21 cellular contexts compared by ENCODE assay signal in genomic region chr7:79615466-79615865, GRCh38.
"Had no signal": no experiment of that assay in that cellular context is flagged by ENCODE, and none has a peak within 500 bp of the region (broad histone marks: within the 10 kb centered on the region; RNA-seq: fewer than 3 reads in every experiment).

No MANE protein-coding gene starts in this region.

- H3K9ac ChIP-seq: neural progenitor cell had no signal

- H3K9me3 ChIP-seq: lower lobe of right lung, sigmoid colon, testis had no signal

- H3K4me3 ChIP-seq: cardiac muscle cell, heart left ventricle, lower lobe of right lung, neural progenitor cell, sigmoid colon, testis had no signal

- H3K27ac ChIP-seq: cardiac muscle cell, heart left ventricle, lower lobe of right lung, neural progenitor cell, sigmoid colon, testis, WERI-Rb-1 had no signal

- H3K27me3 ChIP-seq: cardiac muscle cell, heart left ventricle, neural progenitor cell, sigmoid colon, testis had no signal

- H3K36me3 ChIP-seq: cardiac muscle cell, heart left ventricle, lower lobe of right lung, neural progenitor cell, sigmoid colon, WERI-Rb-1 had no signal

- FAIRE-seq: kidney, TTC549 had no signal

- ATAC-seq: activated T-helper 17 cell treated with anti-CD3 and anti-CD28 coated beads, Interleukin-2, amount 50 U/mL, for 72 hours; heart left ventricle; lower lobe of right lung; naive thymus-derived CD8-positive, alpha-beta T cell had no signal

- H3K4me1 ChIP-seq: lower lobe of right lung, neural progenitor cell, sigmoid colon had no signal

- H2AFZ ChIP-seq: neural progenitor cell had no signal

- DNase-seq: activated CD4-positive, alpha-beta T cell treated with anti-CD3 and anti-CD28 coated beads for 1 hour; activated naive CD4-positive, alpha-beta T cell; activated naive CD8-positive, alpha-beta T cell treated with anti-CD3 and anti-CD28 coated beads for 36 hours; activated T-cell treated with anti-CD3 and anti-CD28 coated beads, Interleukin-2, amount 50 U/mL, for 24 hours; cortex of kidney; erythroblast; heart left ventricle; kidney; lower lobe of right lung; naive thymus-derived CD8-positive, alpha-beta T cell; retina; sigmoid colon; stimulated activated CD4-positive, alpha-beta T cell treated with anti-CD3 and anti-CD28 coated beads, Interleukin-4, amount 100 ng/mL, for 1 hour; stimulated activated naive CD4-positive, alpha-beta T cell; T-helper 1 cell; testis; WERI-Rb-1 had no signal

- H3K4me2 ChIP-seq: neural progenitor cell had no signal
